Comparison of ENCODE assay signal across 21 cellular contexts in genomic region chr12:27896419-27896990, GRCh38.
DNase-seq lines count a peak whose midpoint lies in the region; ATAC-seq and TF ChIP-seq lines count a peak whose summit lies in the region.
"Had no signal": no experiment of that assay in that cellular context is flagged by ENCODE, and none has a peak within 500 bp of the region (broad histone marks: within the 10 kb centered on the region; RNA-seq: fewer than 3 reads in every experiment).

No MANE protein-coding gene starts in this region.

- CTCF ChIA-PET in GM10248 (lab: Yijun Ruan, JAX) = interaction anchor here (0.8 to 3.8 kb wide), 4 partner anchors 10 to 75 kb away, joined by 3 to 12 read pairs (median 4); no protein-coding TSS in a partner anchor

- POLR2A ChIA-PET in GM10248 (lab: Yijun Ruan, JAX) = no interaction called here

- H3K9me3 Mint-ChIP-seq in CD14-positive monocyte = peaks cover 0 to 5% (median 0%) of the 10 kb centered on the region in 7 donors
- H3K9me3 Mint-ChIP-seq: T-helper 1 cell treated with Interleukin-12 subunit alpha and Interleukin-12 subunit beta and Interleukin-4 antibody, amounts not matched to agents 30 μg/mL and 1 μg/mL, for 36 hours had no signal

- DNase-seq in GM10248 (ENCODE audit: extremely low spot score) (peak; percentile 25), fibroblast of pulmonary artery (ENCODE audit: low read depth) (peak; percentile 12), GM20000 (ENCODE audit: low spot score) (no peak), NCI-H748 (lab: John Stamatoyannopoulos, UW; ENCODE audit: unreplicated experiment) (no peak), CD14-positive monocyte (ENCODE audit: low spot score) (no peak)
- DNase-seq: Caco-2; CD4-positive, CD25-positive, alpha-beta regulatory T cell; EL; GM23248; IMR-90; Kasumi-1; NCI-H187; NCI-H345; NCI-H526; NK-92 treated with Interleukin-12 subunit alpha and Interleukin-12 subunit beta, amount 100 ng/mL, for 24 hours; RPMI8226; SIG-M5 had no signal

- no peak overlapping the region for H3K27ac Mint-ChIP-seq in CD14-positive monocyte
- H3K27ac Mint-ChIP-seq: CD4-positive, CD25-positive, alpha-beta regulatory T cell; T-helper 1 cell treated with Interleukin-12 subunit alpha and Interleukin-12 subunit beta and Interleukin-4 antibody, amounts not matched to agents 30 μg/mL and 1 μg/mL, for 36 hours had no signal

- no peak overlapping the region for H3K4me3 ChIP-seq in fibroblast of pulmonary artery (replicated peaks; ENCODE audit: low read depth, low read length)
- H3K4me3 ChIP-seq: GM23248 had no signal

- TF ChIP-seq CTCF in GM10248 (IDR thresholded peaks at IDR 0.05; ENCODE audit: control extremely low read depth, extremely low read depth, low read depth, missing control alignments) = no peak
- TF ChIP-seq CTCF in fibroblast of pulmonary artery (IDR thresholded peaks at IDR 0.05; ENCODE audit: low read length, missing control alignments) = no peak
- TF ChIP-seq CTCF in GM20000 (IDR thresholded peaks at IDR 0.05; ENCODE audit: extremely low read depth, missing control alignments) = no peak
- no peak for TF ChIP-seq CTCF in CD14-positive monocyte (IDR thresholded peaks at IDR 0.05)

- ATAC-seq in GM18511 (IDR thresholded peaks at IDR 0.05; ENCODE audit: unreplicated experiment) (peak; percentile 46), HG03432 (IDR thresholded peaks at IDR 0.05; ENCODE audit: unreplicated experiment) (peak; percentile 53), GM18870 (IDR thresholded peaks at IDR 0.05; ENCODE audit: unreplicated experiment) (no peak)

- no peaks in the 10 kb centered on the region for H3K36me3 Mint-ChIP-seq in CD14-positive monocyte
- H3K36me3 Mint-ChIP-seq: CD4-positive, CD25-positive, alpha-beta regulatory T cell had no signal

- intact Hi-C loops in CD14-positive monocyte (cut with micrococcal nuclease) = no loop called here

- H3K4me3 Mint-ChIP-seq in CD14-positive monocyte = no peak overlapping the region
- H3K4me3 Mint-ChIP-seq: CD4-positive, CD25-positive, alpha-beta regulatory T cell; T-helper 1 cell treated with Interleukin-12 subunit alpha and Interleukin-12 subunit beta and Interleukin-4 antibody, amounts not matched to agents 30 μg/mL and 1 μg/mL, for 36 hours had no signal

- no peaks in the 10 kb centered on the region for H3K4me1 Mint-ChIP-seq in CD14-positive monocyte

- peaks cover 2 to 7% (median 6%) of the 10 kb centered on the region in 3 donors for H3K27me3 Mint-ChIP-seq in CD14-positive monocyte (ENCODE audit: low read depth in 3 of 3)

Comparison
In these comparisons a context has a peak if more than half of its experiments do, and no peak if none do; other contexts are left out.
1. DNase-seq: peak in GM10248 (single experiment) and fibroblast of pulmonary artery (single experiment); none in GM20000 (single experiment), NCI-H748 (single experiment) and CD14-positive monocyte (single experiment).